ENCODE assay signal across 14 cellular contexts in the genomic region with DNA sequence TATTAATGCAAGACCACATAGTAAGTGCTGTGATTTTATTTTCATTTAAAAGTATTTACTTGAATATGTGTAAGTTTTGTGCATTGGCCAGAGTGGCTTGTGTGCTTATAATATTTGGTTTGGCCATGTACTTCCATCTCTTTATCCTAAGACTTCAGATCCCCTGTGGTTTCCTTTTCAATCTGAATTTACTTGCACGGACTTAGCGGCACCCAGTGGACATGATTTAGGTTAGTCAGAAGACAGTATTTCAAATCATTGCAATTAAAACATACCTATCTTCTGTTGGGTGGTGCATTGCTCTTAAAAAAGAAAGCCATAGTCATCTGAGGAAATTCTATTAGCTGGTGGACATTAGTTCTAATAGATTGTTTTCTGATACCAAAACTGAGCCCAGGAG. TPM values are rescaled to one million over a fixed set of nuclear protein-coding genes. Genes with fewer than 3 reads are reported as not detected.
DNase-seq lines count a peak whose midpoint lies in the region; ATAC-seq and TF ChIP-seq lines count a peak whose summit lies in the region.
"Had no signal": no experiment of that assay in that cellular context is flagged by ENCODE, and none has a peak within 500 bp of the region (broad histone marks: within the 10 kb centered on the region; RNA-seq: fewer than 3 reads in every experiment).

No MANE protein-coding gene starts in this region.

- H3K4me3 Mint-ChIP-seq in CD4-positive, alpha-beta memory T cell = no peak overlapping the region
- H3K4me3 Mint-ChIP-seq: T-helper 1 cell treated with Interleukin-12 subunit alpha and Interleukin-12 subunit beta and Interleukin-4 antibody, amounts not matched to agents 30 μg/mL and 1 μg/mL, for 36 hours had no signal

- no peak overlapping the region for H3K27ac Mint-ChIP-seq in CD4-positive, alpha-beta memory T cell
- H3K27ac Mint-ChIP-seq: T-helper 1 cell treated with Interleukin-12 subunit alpha and Interleukin-12 subunit beta and Interleukin-4 antibody, amounts not matched to agents 30 μg/mL and 1 μg/mL, for 36 hours had no signal

- H3K9me3 Mint-ChIP-seq in CD4-positive, alpha-beta memory T cell = peaks cover 0 to 4% (median 0%) of the 10 kb centered on the region in 8 donors
- H3K9me3 Mint-ChIP-seq: T-helper 1 cell treated with Interleukin-12 subunit alpha and Interleukin-12 subunit beta and Interleukin-4 antibody, amounts not matched to agents 30 μg/mL and 1 μg/mL, for 36 hours had no signal

- H3K4me1 ChIP-seq in cardiac muscle cell (ENCODE audit: low read depth) = peaks cover 5% of the 10 kb centered on the region
- peaks cover 2% of the 10 kb centered on the region; the same call in 1 of the 2 replicates for H3K4me1 ChIP-seq in Panc1 (ENCODE audit: control insufficient read depth, insufficient read depth, low read length)
- no peaks in the 10 kb centered on the region for H3K4me1 ChIP-seq in CD4-positive, alpha-beta memory T cell (ENCODE audit: insufficient read depth, low read length)

- no peaks in the 10 kb centered on the region for H3K27me3 ChIP-seq in cardiac muscle cell
- H3K27me3 ChIP-seq in Panc1 (ENCODE audit: control insufficient read depth, insufficient read depth, low read length) = no peaks in the 10 kb centered on the region
- H3K27me3 ChIP-seq in CD4-positive, alpha-beta memory T cell (ENCODE audit: insufficient read depth, low read length) = no peaks in the 10 kb centered on the region
- H3K27me3 ChIP-seq: BLaER1, tibial nerve had no signal

- DNase-seq in cardiac muscle cell (ENCODE audit: low read depth in 1 of 2, low spot score in 1 of 2) = peak in 1 of 2 donors; percentile 38
- DNase-seq in cardiac septum (ENCODE audit: low spot score) = no peak
- DNase-seq in Panc1 (ENCODE audit: low read depth, low spot score) = no peak
- DNase-seq in fibroblast of villous mesenchyme (ENCODE audit: low read depth) = peak; percentile 23
- DNase-seq in NCI-H187 (lab: John Stamatoyannopoulos, UW) = no peak
- no peak for DNase-seq in posterior cingulate gyrus
- DNase-seq in NCI-H510A (lab: John Stamatoyannopoulos, UW) = no peak
- no peak for DNase-seq in CD4-positive, alpha-beta memory T cell
- DNase-seq: caudate nucleus, foreskin melanocyte had no signal

- 0 out of 2 replicates have a peak, but pooled peaks have one; percentile 63 for ATAC-seq in Panc1

- no peaks in the 10 kb centered on the region for H3K4me1 Mint-ChIP-seq in CD4-positive, alpha-beta memory T cell

- H3K9me3 ChIP-seq in cardiac muscle cell (ENCODE audit: low read depth) (no peaks in the 10 kb centered on the region), Panc1 (ENCODE audit: control insufficient read depth, insufficient read depth, low read depth, low read length) (no peaks in the 10 kb centered on the region)
- H3K9me3 ChIP-seq in CD4-positive, alpha-beta memory T cell (ENCODE audit: control insufficient read depth in 1 of 2, low read length in 2 of 2) = no peaks in the 10 kb centered on the region
- H3K9me3 ChIP-seq: tibial nerve had no signal

- TF ChIP-seq CTCF in cardiac muscle cell (IDR thresholded peaks at IDR 0.05; ENCODE audit: low read depth, low read length) = peak; percentile 22
- TF ChIP-seq CTCF in Panc1 (IDR thresholded peaks at IDR 0.05) = peak; percentile 34; the same call in 1 of the 2 replicates
- TF ChIP-seq CTCF in fibroblast of villous mesenchyme (IDR thresholded peaks at IDR 0.05; ENCODE audit: insufficient read depth, low read depth, low read length) = peak; percentile 14

- in situ Hi-C loops in Panc1 (cut with HindIII; ENCODE audit: low pct_unique_long_range_greater_than_20kb, low sequenced_read_pairs) = no loop called here

- POLR2A ChIA-PET in Panc1 (lab: Charles Lee) = no interaction called here
- POLR2A ChIA-PET in CD4-positive, alpha-beta memory T cell (lab: Charles Lee; ENCODE audit: partially characterized antibody) = no interaction called here

- H3K27ac ChIP-seq in cardiac muscle cell (no peak overlapping the region), Panc1 (ENCODE audit: low read length) (no peak overlapping the region)
- H3K27ac ChIP-seq in CD4-positive, alpha-beta memory T cell (ENCODE audit: low read depth, low read length) = no peak overlapping the region
- H3K27ac ChIP-seq: BLaER1, tibial nerve had no signal

- BruUV-seq in Panc1 (replicated peaks; lab: Mats Ljungman, UMichigan) = no TSS peak

- H3K27me3 Mint-ChIP-seq in CD4-positive, alpha-beta memory T cell = no peaks in the 10 kb centered on the region

- H3K4me3 ChIP-seq in cardiac muscle cell (no peak overlapping the region), Panc1 (ENCODE audit: low read depth in 2 of 2, low read length in 2 of 2) (no peak overlapping the region), fibroblast of villous mesenchyme (ENCODE audit: low read depth, low read length) (no peak overlapping the region)
- no peak overlapping the region for H3K4me3 ChIP-seq in CD4-positive, alpha-beta memory T cell (ENCODE audit: low read length in 2 of 2)
- H3K4me3 ChIP-seq: BLaER1, lung, tibial nerve had no signal

- peaks cover 12 to 22% of the 10 kb centered on the region in 2 donors for H3K36me3 Mint-ChIP-seq in CD4-positive, alpha-beta memory T cell

- CTCF ChIA-PET in Panc1 (lab: Charles Lee) = no interaction called here
- CTCF ChIA-PET in CD4-positive, alpha-beta memory T cell (lab: Charles Lee; ENCODE audit: partially characterized antibody) = interaction anchor here (1.0 kb wide), 1 partner anchor 9 kb away, joined by 3 read pairs; no protein-coding TSS in a partner anchor

- intact Hi-C loops in cardiac septum (cut with DNase I) (loop anchor here (5.0 kb wide), 1 partner anchor 76 kb away; no protein-coding TSS in a partner anchor), Panc1 (cut with micrococcal nuclease; ENCODE audit: unreplicated experiment) (no loop called here), posterior cingulate gyrus (cut with DNase I) (no loop called here)
- intact Hi-C loops in CD4-positive, alpha-beta memory T cell (cut with micrococcal nuclease) = no loop called here

- H3K36me3 ChIP-seq in cardiac muscle cell (no peaks in the 10 kb centered on the region), Panc1 (ENCODE audit: control insufficient read depth, insufficient read depth, low read length) (no peaks in the 10 kb centered on the region)
- H3K36me3 ChIP-seq in CD4-positive, alpha-beta memory T cell (ENCODE audit: insufficient read depth, low read length) = no peaks in the 10 kb centered on the region
- H3K36me3 ChIP-seq: BLaER1 had no signal

RNA-seq across cellular contexts. Expression of gene PIWIL4, which starts 30.7 kb away (rescaled TPM):
- 1.7 and 1.8 TPM in 2 replicates for total RNA-seq in cardiac muscle cell
- 0.18 and 2.3 TPM in 2 replicates for polyA plus RNA-seq in cardiac muscle cell
- 1.8 TPM for total RNA-seq in cardiac septum
- total RNA-seq in Panc1 (2021; ENCODE audit: unreplicated experiment) = 2.1 TPM
- polyA plus RNA-seq in Panc1 (2012; ENCODE audit: insufficient read length) = 0.84 TPM
- total RNA-seq in fibroblast of villous mesenchyme = 0.64 and 0.86 TPM in 2 replicates
- total RNA-seq in CD4-positive, alpha-beta memory T cell = 1 to 10 TPM; 1.3 to 1.6 TPM
- polyA plus RNA-seq in CD4-positive, alpha-beta memory T cell = 1 to 10 TPM in 1 of 2 donors, under 1 TPM in 1; 0.27 to 1.2 TPM

RNA-seq across cellular contexts. Expression of gene FUT4, which starts 54.2 kb away (rescaled TPM):
- total RNA-seq in cardiac muscle cell = 4.3 and 5.0 TPM in 2 replicates
- polyA plus RNA-seq in cardiac muscle cell = 2.3 and 4.3 TPM in 2 replicates
- total RNA-seq in cardiac septum = 2.4 TPM
- total RNA-seq in Panc1 (2021; ENCODE audit: unreplicated experiment) = 11.2 TPM
- 4.5 TPM for polyA plus RNA-seq in Panc1 (2012; ENCODE audit: insufficient read length)
- 4.3 and 4.5 TPM in 2 replicates for total RNA-seq in fibroblast of villous mesenchyme
- total RNA-seq in CD4-positive, alpha-beta memory T cell = 1 to 10 TPM; 6.7 to 7.4 TPM
- 1 to 10 TPM; 1.6 to 2.2 TPM for polyA plus RNA-seq in CD4-positive, alpha-beta memory T cell
